Comparison of ENCODE assay signal across 1 cellular context in genomic region chr10:73780301-73780700, GRCh38.
TF ChIP-seq lines count a peak whose summit lies in the region.

No MANE protein-coding gene starts in this region.

TF ChIP-seq in GM23338, 12 proteins besides CTCF, POLR2A, EP300 and RAD21:
- no peak for TF ChIP-seq ETS1 (IDR thresholded peaks at IDR 0.05)
- TF ChIP-seq REST (IDR thresholded peaks at IDR 0.05; ENCODE audit: unreplicated experiment): no peak
TF ChIP-seq in GM23338: peak in this region for 0.
